24 cellular contexts compared by ENCODE assay signal in genomic region chr10:32048282-32048681, GRCh38.
"Had no signal": no experiment of that assay in that cellular context is flagged by ENCODE, and none has a peak within 500 bp of the region (broad histone marks: within the 10 kb centered on the region; RNA-seq: fewer than 3 reads in every experiment).

No MANE protein-coding gene starts in this region.

- H3K4me3 ChIP-seq: lung, thoracic aorta, vagina had no signal

- H3K4me3 Mint-ChIP-seq: activated naive CD4-positive, alpha-beta T cell treated with anti-CD3 and anti-CD28 coated beads for 36 hours; activated naive CD8-positive, alpha-beta T cell treated with anti-CD3 and anti-CD28 coated beads, Interleukin-2, amount 10 ng/mL, durations not matched to agents 7 days and 5 days; activated T-cell treated with anti-CD3 and anti-CD28 coated beads, Interleukin-2, amount 50 U/mL, for 4 hours; neural crest cell had no signal

- ATAC-seq: activated T-cell treated with anti-CD3 and anti-CD28 coated beads, Interleukin-2, amount 50 U/mL, for 4 hours; left lobe of liver; naive thymus-derived CD4-positive, alpha-beta T cell had no signal

- H3K9me3 Mint-ChIP-seq: activated naive CD4-positive, alpha-beta T cell treated with anti-CD3 and anti-CD28 coated beads for 36 hours; activated naive CD8-positive, alpha-beta T cell treated with anti-CD3 and anti-CD28 coated beads, Interleukin-2, amount 10 ng/mL, durations not matched to agents 7 days and 5 days; activated T-cell treated with anti-CD3 and anti-CD28 coated beads, Interleukin-2, amount 50 U/mL, for 4 hours; neural crest cell had no signal

- H3K27me3 Mint-ChIP-seq: activated naive CD8-positive, alpha-beta T cell treated with anti-CD3 and anti-CD28 coated beads, Interleukin-2, amount 10 ng/mL, durations not matched to agents 7 days and 5 days; naive thymus-derived CD4-positive, alpha-beta T cell; progenitor cell of endocrine pancreas; type B pancreatic cell had no signal

- FAIRE-seq: bronchial epithelial cell, kidney had no signal

- H3K27me3 ChIP-seq: foreskin keratinocyte, vagina had no signal

- H3K27ac Mint-ChIP-seq: activated naive CD4-positive, alpha-beta T cell treated with anti-CD3 and anti-CD28 coated beads for 36 hours; activated naive CD8-positive, alpha-beta T cell treated with anti-CD3 and anti-CD28 coated beads, Interleukin-2, amount 10 ng/mL, durations not matched to agents 7 days and 5 days had no signal

- DNase-seq: activated CD4-positive, alpha-beta T cell treated with anti-CD3 and anti-CD28 coated beads for 4 hours; activated CD4-positive, alpha-beta T cell treated with anti-CD3 and anti-CD28 coated beads, Interleukin-2, amount 50 U/mL, for 48 hours; activated CD4-positive, CD25-positive, alpha-beta regulatory T cell; activated CD8-positive, alpha-beta memory T cell treated with anti-CD3 and anti-CD28 coated beads, Interleukin-2, amount 50 U/mL, for 48 hours; activated naive CD4-positive, alpha-beta T cell treated with anti-CD3 and anti-CD28 coated beads for 36 hours; activated naive CD8-positive, alpha-beta T cell treated with anti-CD3 and anti-CD28 coated beads, Interleukin-2, amount 10 ng/mL, durations not matched to agents 7 days and 5 days; activated T-cell treated with anti-CD3 and anti-CD28 coated beads, Interleukin-2, amount 50 U/mL, for 4 hours; amniotic stem cell; cerebellar nuclear complex; cortex of kidney; foreskin keratinocyte; kidney; naive thymus-derived CD4-positive, alpha-beta T cell; retina; stimulated activated CD4-positive, alpha-beta T cell treated with anti-CD3 and anti-CD28 coated beads, Interleukin-4, amount 100 ng/mL, for 24 hours; stimulated activated naive CD4-positive, alpha-beta T cell treated with Interleukin-2 at 50 U/mL for 16 hours had no signal

- H3K9me3 ChIP-seq: thoracic aorta, vagina had no signal

- H3K27ac ChIP-seq: thoracic aorta, vagina had no signal
